Comparison of ENCODE assay signal across 19 cellular contexts in genomic region chr17:78647030-78647429, GRCh38.
A peak's percentile ranks its signal among the peaks of the same experiment; 100 is the strongest.
DNase-seq lines count a peak whose midpoint lies in the region; ATAC-seq, FAIRE-seq and TF ChIP-seq lines count a peak whose summit lies in the region.
"Had no signal": no experiment of that assay in that cellular context is flagged by ENCODE, and none has a peak within 500 bp of the region (broad histone marks: within the 10 kb centered on the region; RNA-seq: fewer than 3 reads in every experiment).

No MANE protein-coding gene starts in this region.

- peak; percentile 28 for FAIRE-seq in HepG2 (lab: Jason Lieb, UNC)

- TF ChIP-seq CTCF in HepG2 (CRISPR knock-in tag; IDR thresholded peaks at IDR 0.05) = no peak
- TF ChIP-seq CTCF in right lobe of liver (IDR thresholded peaks at IDR 0.05) = no peak
- no peak for TF ChIP-seq CTCF in upper lobe of right lung (IDR thresholded peaks at IDR 0.05)

- CTCF ChIA-PET in HepG2 (lab: Yijun Ruan, JAX; ENCODE audit: low intra/inter-chr PET ratio, low total read pairs) = no interaction called here

- BruUV-seq in HepG2 (replicated peaks; lab: Mats Ljungman, UMichigan) = no TSS peak

- WGBS in HepG2 (ENCODE audit: low lambda C conversion rate) = 58% methylated on average over 8 of the region's 8 CpGs
- 69% methylated on average over 8 of the region's 8 CpGs for WGBS in right lobe of liver (ENCODE audit: insufficient coverage, low coverage, low lambda C conversion rate, missing lambda C conversion rate)

- no peaks in the 10 kb centered on the region for H3K36me3 ChIP-seq in HepG2 (replicated peaks in 1 of 2; ENCODE audit: control insufficient read depth in 1 of 2, insufficient read depth in 2 of 2, low read length in 2 of 2)
- no peaks in the 10 kb centered on the region for H3K36me3 ChIP-seq in right lobe of liver
- no peaks in the 10 kb centered on the region for H3K36me3 ChIP-seq in upper lobe of right lung
- H3K36me3 ChIP-seq: BLaER1 had no signal

- no peaks in the 10 kb centered on the region for H4K20me1 ChIP-seq in HepG2 (ENCODE audit: insufficient read depth, low read length)
- H4K20me1 ChIP-seq: BLaER1 had no signal

- peaks cover 8% of the 10 kb centered on the region for H3K36me3 Mint-ChIP-seq in T-helper 2 cell treated with Interferon-gamma antibody and Interleukin-4, amounts not matched to agents 5 μg/mL and 100 μg/mL, for 36 hours (ENCODE audit: low read depth)
- peaks cover 4 to 15% of the 10 kb centered on the region in 2 donors for H3K36me3 Mint-ChIP-seq in naive B cell

- POLR2A ChIA-PET in HepG2 (lab: Yijun Ruan, JAX) = interaction anchor here (0.7 kb wide), 1 partner anchor 164 kb away, joined by 3 read pairs; no protein-coding TSS in a partner anchor

- peaks cover 24% of the 10 kb centered on the region for H3K9me3 Mint-ChIP-seq in T-helper 2 cell treated with Interferon-gamma antibody and Interleukin-4, amounts not matched to agents 5 μg/mL and 100 μg/mL, for 36 hours
- H3K9me3 Mint-ChIP-seq in naive B cell = peaks cover 0 to 18% (median 7%) of the 10 kb centered on the region in 7 donors

- no peak overlapping the region for H2AFZ ChIP-seq in HepG2 (ENCODE audit: low read length)
- H2AFZ ChIP-seq: PC-9 had no signal

- no peak overlapping the region for H3K4me3 ChIP-seq in HepG2 (replicated peaks in 1 of 3; ENCODE audit: insufficient read depth in 1 of 3, low read depth in 2 of 3, low read length in 3 of 3)
- no peak overlapping the region for H3K4me3 ChIP-seq in right lobe of liver
- H3K4me3 ChIP-seq in upper lobe of right lung = no peak overlapping the region
- H3K4me3 ChIP-seq: BLaER1, PC-9 had no signal

- TF ChIP-seq RAD21 in HepG2 (CRISPR knock-in tag; IDR thresholded peaks at IDR 0.05) = no peak

- no peaks in the 10 kb centered on the region for H3K79me2 ChIP-seq in HepG2 (ENCODE audit: insufficient read depth, low read length)

- in situ Hi-C loops in HepG2 (cut with HindIII; ENCODE audit: extremely low pct_ligation_motif_present, low pct_unique_long_range_greater_than_20kb) = no loop called here

- peaks cover 6% of the 10 kb centered on the region for H3K4me1 Mint-ChIP-seq in T-helper 2 cell treated with Interferon-gamma antibody and Interleukin-4, amounts not matched to agents 5 μg/mL and 100 μg/mL, for 36 hours (ENCODE audit: low read depth)
- peaks cover 6 to 15% (median 9%) of the 10 kb centered on the region in 3 donors for H3K4me1 Mint-ChIP-seq in naive B cell

- intact Hi-C loops in HepG2 (cut with micrococcal nuclease; ENCODE audit: unreplicated experiment) = no loop called here
- intact Hi-C loops in right lobe of liver (cut with DNase I) = no loop called here
- intact Hi-C loops in upper lobe of right lung (cut with DNase I) = no loop called here

- H3K4me3 Mint-ChIP-seq in T-helper 2 cell treated with Interferon-gamma antibody and Interleukin-4, amounts not matched to agents 5 μg/mL and 100 μg/mL, for 36 hours = no peak overlapping the region
- no peak overlapping the region for H3K4me3 Mint-ChIP-seq in naive B cell

- H3K27ac Mint-ChIP-seq in T-helper 2 cell treated with Interferon-gamma antibody and Interleukin-4, amounts not matched to agents 5 μg/mL and 100 μg/mL, for 36 hours = peak overlapping the region; percentile 52
- peak overlapping the region in 5 of 6 donors; percentile 24 to 95 (median 85) for H3K27ac Mint-ChIP-seq in naive B cell

- H3K27me3 ChIP-seq in HepG2 (ENCODE audit: control insufficient read depth in 1 of 2, insufficient read depth in 2 of 2, low read length in 2 of 2) = no peaks in the 10 kb centered on the region; a peak in 1 of 5 replicates
- H3K27me3 ChIP-seq in right lobe of liver = no peaks in the 10 kb centered on the region
- no peaks in the 10 kb centered on the region for H3K27me3 ChIP-seq in upper lobe of right lung
- H3K27me3 ChIP-seq: BLaER1 had no signal

- H3K9me3 ChIP-seq in HepG2 (ENCODE audit: low read length) = 0 out of 2 replicates have a peak, but pooled peaks cover 3% of the 10 kb centered on the region
- H3K9me3 ChIP-seq in right lobe of liver = no peaks in the 10 kb centered on the region
- H3K9me3 ChIP-seq in upper lobe of right lung = no peaks in the 10 kb centered on the region

- TF ChIP-seq EP300 in HepG2 (IDR thresholded peaks at IDR 0.05; ENCODE audit: low read depth in 2 of 2, low read length in 2 of 2) (no peak), HepG2 (CRISPR knock-in tag; IDR thresholded peaks at IDR 0.05; ENCODE audit: borderline replicate concordance) (no peak)

- ATAC-seq in HepG2 (no peak), right lobe of liver (no peak), naive B cell (ENCODE audit: low read depth in 2 of 2) (no peak), upper lobe of right lung (peak; percentile 40)

- no peak for DNase-seq in T-helper 2 cell treated with Interferon-gamma antibody and Interleukin-4, amounts not matched to agents 5 μg/mL and 100 μg/mL, for 36 hours (ENCODE audit: low spot score)
- DNase-seq in T-helper 2 cell (no peak), HepG2 (ENCODE audit: low spot score) (no peak), right lobe of liver (no peak), naive B cell (no peak), upper lobe of right lung (no peak), NCI-H187 (lab: John Stamatoyannopoulos, UW) (no peak), UCSD-AML1 (lab: John Stamatoyannopoulos, UW; ENCODE audit: unreplicated experiment) (no peak)
- DNase-seq: 8988T, COR-L47, DMS153, H7, Karpas-422, MM.1S, NCI-H1105, NCI-H1694 treated with DMSO at 0.1 percent for 48 hours, NCI-H446, PC-9 had no signal

- H3K4me1 ChIP-seq in HepG2 (ENCODE audit: insufficient read depth, low read length) (peaks cover 61% of the 10 kb centered on the region), right lobe of liver (no peaks in the 10 kb centered on the region), upper lobe of right lung (no peaks in the 10 kb centered on the region)

- peak overlapping the region; percentile 30 for H3K4me2 ChIP-seq in HepG2 (ENCODE audit: low read depth, low read length)
- H3K4me2 ChIP-seq: BLaER1, PC-9 had no signal

- TF ChIP-seq POLR2A in HepG2 (IDR thresholded peaks at IDR 0.05; ENCODE audit: insufficient read depth in 1 of 2, low read depth in 2 of 2, low read length in 2 of 2) = no peak
- TF ChIP-seq POLR2A in right lobe of liver (IDR thresholded peaks at IDR 0.05) = no peak

- H3K27ac ChIP-seq in HepG2 (ENCODE audit: extremely low read length, insufficient read depth, low read length) (no peak overlapping the region), right lobe of liver (peak overlapping the region in 1 of 3 donors; percentile 53), upper lobe of right lung (peak overlapping the region; percentile 74)
- H3K27ac ChIP-seq: BLaER1, PC-9 had no signal

- peaks cover 8% of the 10 kb centered on the region for H3K27me3 Mint-ChIP-seq in T-helper 2 cell treated with Interferon-gamma antibody and Interleukin-4, amounts not matched to agents 5 μg/mL and 100 μg/mL, for 36 hours (ENCODE audit: low read depth)
- peaks cover 5 to 16% (median 11%) of the 10 kb centered on the region in 3 donors for H3K27me3 Mint-ChIP-seq in naive B cell

- no peak overlapping the region for H3K9ac ChIP-seq in HepG2 (ENCODE audit: insufficient read depth, low read depth, low read length)
- H3K9ac ChIP-seq: BLaER1 had no signal

TF ChIP-seq in HepG2, 621 proteins besides CTCF, POLR2A, EP300 and RAD21:
- 0 out of 2 replicates have a peak, but pooled peaks have one; percentile 6 for TF ChIP-seq TCF7 (IDR thresholded peaks at IDR 0.05; ENCODE audit: low read depth)
- no peak for TF ChIP-seq IRF2 (CRISPR knock-in tag; IDR thresholded peaks at IDR 0.05)
- TF ChIP-seq CREB1 (IDR thresholded peaks at IDR 0.05) = no peak
- 0 out of 2 replicates have a peak, but pooled peaks have one; percentile 30 for TF ChIP-seq CREB1 (CRISPR knock-in tag; IDR thresholded peaks at IDR 0.05)
TF ChIP-seq in HepG2: peak in this region for 2.
